In genomic region chr12:1906579-1906978, GRCh38 we compare ENCODE assay signal across 23 cellular contexts. TPM values are rescaled to one million over a fixed set of nuclear protein-coding genes. Genes with fewer than 3 reads are reported as not detected.
A peak's percentile ranks its signal among the peaks of the same experiment; 100 is the strongest.
DNase-seq lines count a peak whose midpoint lies in the region; ATAC-seq and TF ChIP-seq lines count a peak whose summit lies in the region.
"Had no signal": no experiment of that assay in that cellular context is flagged by ENCODE, and none has a peak within 500 bp of the region (broad histone marks: within the 10 kb centered on the region; RNA-seq: fewer than 3 reads in every experiment).

No MANE protein-coding gene starts in this region.

- H3K27me3 ChIP-seq in RWPE2 (ENCODE audit: insufficient read depth, poor library complexity, severe bottlenecking) (no peaks in the 10 kb centered on the region), right cardiac atrium (ENCODE audit: control insufficient read depth, insufficient read depth) (no peaks in the 10 kb centered on the region), mesendoderm (ENCODE audit: insufficient read depth, low read length, poor library complexity) (no peaks in the 10 kb centered on the region)
- H3K27me3 ChIP-seq: SJSA1 had no signal

- H3K27ac ChIP-seq in RWPE2 (ENCODE audit: poor library complexity, severe bottlenecking) (no peak overlapping the region), right cardiac atrium (ENCODE audit: low read length) (no peak overlapping the region), OCI-LY7 (ENCODE audit: low read depth, low read length, poor library complexity, severe bottlenecking) (no peak overlapping the region), mesendoderm (ENCODE audit: low read depth, low read length) (no peak overlapping the region)
- H3K27ac ChIP-seq: GM23248, SJSA1 had no signal

- H3K79me1 ChIP-seq in mesendoderm (ENCODE audit: low read length): no peaks in the 10 kb centered on the region

- CTCF ChIA-PET in activated CD8-positive, alpha-beta memory T cell treated with anti-CD3 and anti-CD28 coated beads, Interleukin-2, amount 10 ng/mL, durations not matched to agents 7 days and 5 days (lab: Charles Lee): interaction anchor here (1.7 kb wide), 1 partner anchor 34 kb away, joined by 3 read pairs; no protein-coding TSS in a partner anchor
- CTCF ChIA-PET in OCI-LY7 (lab: Charles Lee; ENCODE audit: unreplicated experiment): no interaction called here

- H3K9me3 ChIP-seq in RWPE2 (ENCODE audit: severe bottlenecking) (peaks cover 11% of the 10 kb centered on the region), right cardiac atrium (ENCODE audit: control insufficient read depth, low read length) (no peaks in the 10 kb centered on the region), OCI-LY7 (ENCODE audit: low read length) (peaks cover 19% of the 10 kb centered on the region)

- H4K8ac ChIP-seq in mesendoderm (ENCODE audit: low read depth, low read length): no peak overlapping the region

- no peak overlapping the region for H2BK5ac ChIP-seq in mesendoderm (ENCODE audit: low read length)

- peaks cover 3% of the 10 kb centered on the region for H3K4me1 Mint-ChIP-seq in activated CD8-positive, alpha-beta memory T cell treated with anti-CD3 and anti-CD28 coated beads, Interleukin-2, amount 10 ng/mL, durations not matched to agents 7 days and 5 days

- H3K4ac ChIP-seq in mesendoderm (ENCODE audit: low read depth, low read length): no peak overlapping the region

- H3K9me2 ChIP-seq in OCI-LY7 (ENCODE audit: insufficient read depth, low read length): no peaks in the 10 kb centered on the region

- no peak overlapping the region for H3K23ac ChIP-seq in mesendoderm (ENCODE audit: low read length)

- peaks cover 12% of the 10 kb centered on the region for H3K9me3 Mint-ChIP-seq in activated CD8-positive, alpha-beta memory T cell treated with anti-CD3 and anti-CD28 coated beads, Interleukin-2, amount 10 ng/mL, durations not matched to agents 7 days and 5 days (ENCODE audit: low read depth)

- BruUV-seq in OCI-LY7 (replicated peaks; lab: Mats Ljungman, UMichigan): no TSS peak

- TF ChIP-seq CTCF in RWPE2 (IDR thresholded peaks at IDR 0.05; ENCODE audit: poor library complexity, severe bottlenecking): no peak
- TF ChIP-seq CTCF in OCI-LY7 (conservative IDR thresholded peaks at IDR 0.05; ENCODE audit: low read length): no peak

- H3K4me1 ChIP-seq in RWPE2 (ENCODE audit: insufficient read depth, poor library complexity, severe bottlenecking): no peaks in the 10 kb centered on the region
- no peaks in the 10 kb centered on the region for H3K4me1 ChIP-seq in right cardiac atrium (ENCODE audit: control insufficient read depth, insufficient read depth, low read length)
- no peaks in the 10 kb centered on the region for H3K4me1 ChIP-seq in OCI-LY7 (ENCODE audit: insufficient read depth, low read length, poor library complexity, severe bottlenecking)
- no peaks in the 10 kb centered on the region for H3K4me1 ChIP-seq in mesendoderm (ENCODE audit: control insufficient read depth, low read depth, low read length)
- H3K4me1 ChIP-seq: HAP-1, SJSA1 had no signal

- intact Hi-C loops in right cardiac atrium (cut with DNase I): no loop called here
- intact Hi-C loops in OCI-LY7 (cut with micrococcal nuclease; ENCODE audit: unreplicated experiment): no loop called here

- H3K36me3 ChIP-seq in RWPE2 (ENCODE audit: low read depth) (no peaks in the 10 kb centered on the region), OCI-LY7 (ENCODE audit: insufficient read depth, low read length) (no peaks in the 10 kb centered on the region), mesendoderm (ENCODE audit: control insufficient read depth, insufficient read depth, low read length) (no peaks in the 10 kb centered on the region)
- H3K36me3 ChIP-seq: HAP-1, SJSA1 had no signal

- no peak overlapping the region for H4K5ac ChIP-seq in mesendoderm (ENCODE audit: low read length)

- peak; percentile 34 for DNase-seq in activated CD8-positive, alpha-beta memory T cell treated with anti-CD3 and anti-CD28 coated beads, Interleukin-2, amount 10 ng/mL, durations not matched to agents 7 days and 5 days
- no peak for DNase-seq in activated CD8-positive, alpha-beta memory T cell treated with anti-CD3 and anti-CD28 coated beads, Interleukin-2, amount 50 U/mL, for 4 hours
- DNase-seq in ELF-1 (ENCODE audit: low read depth, low spot score) (peak; percentile 0), RWPE2 (ENCODE audit: low spot score) (peak; percentile 9), right cardiac atrium (no peak), OCI-LY7 (ENCODE audit: low spot score) (no peak), mesendoderm (no peak)
- DNase-seq: DMS53; GM23248; KBM-7; MM.1S; NCI-H1048; NCI-H1417 treated with DMSO at 0.1 percent for 48 hours; NCI-H187 treated with DMSO at 0.1 percent for 48 hours; NCI-H2107; NCI-H748 treated with DMSO at 0.1 percent for 48 hours; NK-92 treated with Interleukin-12 subunit alpha and Interleukin-12 subunit beta, amount 100 ng/mL, for 24 hours had no signal

- no peak overlapping the region for H3K4me2 ChIP-seq in OCI-LY7 (ENCODE audit: low read length)
- H3K4me2 ChIP-seq in mesendoderm (ENCODE audit: low read length): no peak overlapping the region

- 34% methylated on average over 3 of the region's 3 CpGs for WGBS in right cardiac atrium
- WGBS in mesendoderm (ENCODE audit: extremely low coverage, insufficient coverage, low lambda C conversion rate): no CpG with 5 or more reads among the region's 3 CpGs

- H2AK5ac ChIP-seq in mesendoderm (ENCODE audit: low read length): no peak overlapping the region

- H3K9ac ChIP-seq in mesendoderm (ENCODE audit: low read length): no peak overlapping the region
- H3K9ac ChIP-seq: GM23248 had no signal

- no peaks in the 10 kb centered on the region for H4K20me1 ChIP-seq in OCI-LY7 (ENCODE audit: insufficient read depth, low read length)

- no peak overlapping the region for H2BK120ac ChIP-seq in mesendoderm (ENCODE audit: low read depth, low read length)

- peaks cover 33% of the 10 kb centered on the region for H3K27me3 Mint-ChIP-seq in activated CD8-positive, alpha-beta memory T cell treated with anti-CD3 and anti-CD28 coated beads, Interleukin-2, amount 10 ng/mL, durations not matched to agents 7 days and 5 days

- no peak overlapping the region for H3K18ac ChIP-seq in mesendoderm (ENCODE audit: low read length)

- H3K27ac Mint-ChIP-seq in activated CD8-positive, alpha-beta memory T cell treated with anti-CD3 and anti-CD28 coated beads, Interleukin-2, amount 10 ng/mL, durations not matched to agents 7 days and 5 days: no peak overlapping the region
- H3K27ac Mint-ChIP-seq: B cell had no signal

- no peak overlapping the region for H2AFZ ChIP-seq in OCI-LY7 (ENCODE audit: low read length)
- H2AFZ ChIP-seq: GM23248 had no signal

- H3K79me2 ChIP-seq in OCI-LY7 (ENCODE audit: insufficient read depth, low read depth, low read length) (no peaks in the 10 kb centered on the region), mesendoderm (ENCODE audit: control insufficient read depth, insufficient read depth, low read length) (no peaks in the 10 kb centered on the region)

- ATAC-seq in activated CD8-positive, alpha-beta memory T cell treated with anti-CD3 and anti-CD28 coated beads, Interleukin-2, amount 10 ng/mL, durations not matched to agents 7 days and 5 days: no peak
- ATAC-seq in RWPE2 (ENCODE audit: low read depth): no peak
- peak; percentile 36 to 75 for ATAC-seq in right cardiac atrium
- no peak for ATAC-seq in GM18498 (IDR thresholded peaks at IDR 0.05; ENCODE audit: unreplicated experiment)
- ATAC-seq: Panc1 had no signal

- H3K56ac ChIP-seq in mesendoderm (ENCODE audit: low read length): no peak overlapping the region

- peaks cover 4% of the 10 kb centered on the region for H3K36me3 Mint-ChIP-seq in activated CD8-positive, alpha-beta memory T cell treated with anti-CD3 and anti-CD28 coated beads, Interleukin-2, amount 10 ng/mL, durations not matched to agents 7 days and 5 days

- no peak overlapping the region for H3K4me3 ChIP-seq in RWPE2 (ENCODE audit: severe bottlenecking)
- no peak overlapping the region for H3K4me3 ChIP-seq in right cardiac atrium (ENCODE audit: low read length)
- H3K4me3 ChIP-seq in OCI-LY7 (ENCODE audit: low read depth, low read length, poor library complexity, severe bottlenecking): no peak overlapping the region
- no peak overlapping the region for H3K4me3 ChIP-seq in mesendoderm (ENCODE audit: low read length)
- H3K4me3 ChIP-seq: GM23248, HAP-1, SJSA1 had no signal

- no peak overlapping the region for H2BK15ac ChIP-seq in mesendoderm (replicated peaks; ENCODE audit: low read depth)

- POLR2A ChIA-PET in OCI-LY7 (lab: Charles Lee): no interaction called here

- no peak overlapping the region for H3K4me3 Mint-ChIP-seq in activated CD8-positive, alpha-beta memory T cell treated with anti-CD3 and anti-CD28 coated beads, Interleukin-2, amount 10 ng/mL, durations not matched to agents 7 days and 5 days
- H3K4me3 Mint-ChIP-seq: B cell had no signal

RNA-seq across cellular contexts. Expression of gene CACNA2D4, which starts 11.9 kb away (rescaled TPM):
- 1 to 10 TPM; 5.9 to 8.2 TPM for total RNA-seq in activated CD8-positive, alpha-beta memory T cell treated with anti-CD3 and anti-CD28 coated beads, Interleukin-2, amount 10 ng/mL, durations not matched to agents 7 days and 5 days
- 1 to 10 TPM; 1.0 to 3.0 (median 1.9) TPM for total RNA-seq in right cardiac atrium
- 1.2 TPM for polyA plus RNA-seq in right cardiac atrium
- total RNA-seq in OCI-LY7 (2014; rRNA removed; shearing (Covaris generic)): 0.13 TPM in 1 of 2 replicates, not detected in the other
- total RNA-seq in OCI-LY7 (2022): 0.41 TPM in 1 of 2 replicates, not detected in the other
- polyA plus RNA-seq in mesendoderm (2013, experiment 1 of 2): 0.18 TPM
- polyA plus RNA-seq in mesendoderm (2013, experiment 2 of 2): 0.13 TPM
- total RNA-seq: GM23248, NCI-H460, SJSA1 had no signal

Comparison
In these comparisons a context has a peak if more than half of its experiments do, and no peak if none do; other contexts are left out.
1. DNase-seq: peak in activated CD8-positive, alpha-beta memory T cell treated with anti-CD3 and anti-CD28 coated beads, Interleukin-2, amount 10 ng/mL, durations not matched to agents 7 days and 5 days (single experiment), ELF-1 (single experiment) and RWPE2 (single experiment); none in activated CD8-positive, alpha-beta memory T cell treated with anti-CD3 and anti-CD28 coated beads, Interleukin-2, amount 50 U/mL, for 4 hours (single experiment), right cardiac atrium (0 of 3), OCI-LY7 (single experiment) and mesendoderm (single experiment).
2. ATAC-seq: peak in right cardiac atrium (2 of 2); none in activated CD8-positive, alpha-beta memory T cell treated with anti-CD3 and anti-CD28 coated beads, Interleukin-2, amount 10 ng/mL, durations not matched to agents 7 days and 5 days (single experiment), RWPE2 (single experiment) and GM18498 (single experiment).